35 cellular contexts compared by ENCODE assay signal in genomic region chr5:178801021-178801420, GRCh38.
"Had no signal": no experiment of that assay in that cellular context is flagged by ENCODE, and none has a peak within 500 bp of the region (broad histone marks: within the 10 kb centered on the region; RNA-seq: fewer than 3 reads in every experiment).

No MANE protein-coding gene starts in this region.

- H3K36me3 Mint-ChIP-seq: activated CD4-positive, alpha-beta memory T cell treated with anti-CD3 and anti-CD28 coated beads for 36 hours; activated naive CD4-positive, alpha-beta T cell treated with anti-CD3 and anti-CD28 coated beads, Interleukin-2, amount 50 U/mL, for 72 hours; brain had no signal

- ATAC-seq: activated CD8-positive, alpha-beta T cell treated with anti-CD3 and anti-CD28 coated beads for 36 hours; activated naive CD4-positive, alpha-beta T cell treated with anti-CD3 and anti-CD28 coated beads, Interleukin-2, amount 50 U/mL, for 72 hours; activated T-cell treated with anti-CD3 and anti-CD28 coated beads, Interleukin-2, amount 50 U/mL, for 4 hours; activated T-cell treated with anti-CD3 and anti-CD28 coated beads, Interleukin-2, amount 50 U/mL, for 72 hours; activated T-helper 17 cell treated with anti-CD3 and anti-CD28 coated beads, Interleukin-2, amount 50 U/mL, for 72 hours had no signal

- H3K9me3 Mint-ChIP-seq: activated T-helper 17 cell treated with anti-CD3 and anti-CD28 coated beads, Interleukin-2, amount 50 U/mL, for 72 hours; central memory CD8-positive, alpha-beta T cell had no signal

- H3K27ac Mint-ChIP-seq: activated B cell treated with CpG ODN at 0.5 μM for 24 hours; activated CD4-positive, alpha-beta memory T cell treated with anti-CD3 and anti-CD28 coated beads for 36 hours; activated CD4-positive, alpha-beta T cell treated with anti-CD3 and anti-CD28 coated beads, Interleukin-2, amount 10 ng/mL, durations not matched to agents 24 days and 14 days; activated CD8-positive, alpha-beta T cell treated with anti-CD3 and anti-CD28 coated beads for 36 hours; activated naive CD4-positive, alpha-beta T cell treated with anti-CD3 and anti-CD28 coated beads, Interleukin-2, amount 50 U/mL, for 72 hours; activated naive CD8-positive, alpha-beta T cell treated with anti-CD3 and anti-CD28 coated beads for 36 hours; activated T-cell treated with anti-CD3 and anti-CD28 coated beads, Interleukin-2, amount 50 U/mL, for 72 hours; activated T-helper 1 cell treated with anti-CD3 and anti-CD28 coated beads, Interleukin-12 subunit alpha, Interleukin-12 subunit beta, Interleukin-2, Interleukin-4 antibody, amounts not matched to agents 30 ng/mL and 10 ng/mL and 1 ng/mL, durations not matched to agents 14 hours and 24 hours and 36 hours; activated T-helper 17 cell treated with anti-CD3 and anti-CD28 coated beads, Interleukin-2, amount 50 U/mL, for 72 hours; brain; T-helper 1 cell treated with Interleukin-12 subunit alpha and Interleukin-12 subunit beta and Interleukin-4 antibody, amounts not matched to agents 30 μg/mL and 1 μg/mL, for 36 hours; T-helper 2 cell treated with Interferon-gamma antibody and Interleukin-4, amounts not matched to agents 5 μg/mL and 100 μg/mL, for 36 hours had no signal

- H3K4me3 Mint-ChIP-seq: activated B cell treated with CpG ODN at 0.5 μM for 24 hours; activated CD4-positive, alpha-beta memory T cell treated with anti-CD3 and anti-CD28 coated beads for 36 hours; activated CD4-positive, alpha-beta T cell treated with anti-CD3 and anti-CD28 coated beads, Interleukin-2, amount 10 ng/mL, durations not matched to agents 24 days and 14 days; activated CD8-positive, alpha-beta T cell treated with anti-CD3 and anti-CD28 coated beads for 36 hours; activated naive CD8-positive, alpha-beta T cell treated with anti-CD3 and anti-CD28 coated beads for 36 hours; activated T-cell treated with anti-CD3 and anti-CD28 coated beads, Interleukin-2, amount 50 U/mL, for 4 hours; activated T-cell treated with anti-CD3 and anti-CD28 coated beads, Interleukin-2, amount 50 U/mL, for 72 hours; activated T-helper 1 cell treated with anti-CD3 and anti-CD28 coated beads, Interleukin-12 subunit alpha, Interleukin-12 subunit beta, Interleukin-2, Interleukin-4 antibody, amounts not matched to agents 30 ng/mL and 10 ng/mL and 1 ng/mL, durations not matched to agents 14 hours and 24 hours and 36 hours; activated T-helper 17 cell treated with anti-CD3 and anti-CD28 coated beads, Interleukin-2, amount 50 U/mL, for 72 hours; brain; central memory CD8-positive, alpha-beta T cell; T-helper 1 cell treated with Interleukin-12 subunit alpha and Interleukin-12 subunit beta and Interleukin-4 antibody, amounts not matched to agents 30 μg/mL and 1 μg/mL, for 36 hours; T-helper 2 cell treated with Interferon-gamma antibody and Interleukin-4, amounts not matched to agents 5 μg/mL and 100 μg/mL, for 36 hours had no signal

- H3K27ac ChIP-seq: adrenal gland, ascending aorta, cardiac muscle cell, VCaP had no signal

- DNase-seq: activated B cell treated with CpG ODN at 0.5 μM for 24 hours; activated CD4-positive, alpha-beta memory T cell treated with anti-CD3 and anti-CD28 coated beads for 36 hours; activated CD4-positive, alpha-beta T cell treated with anti-CD3 and anti-CD28 coated beads for 4 hours; activated CD4-positive, alpha-beta T cell treated with anti-CD3 and anti-CD28 coated beads, Interleukin-2, amount 10 ng/mL, durations not matched to agents 24 days and 14 days; activated CD4-positive, alpha-beta T cell treated with anti-CD3 and anti-CD28 coated beads, Interleukin-2, amount 50 U/mL, for 1 hour; activated CD4-positive, alpha-beta T cell treated with anti-CD3 and anti-CD28 coated beads, Interleukin-2, amount 50 U/mL, for 4 hours; activated CD4-positive, CD25-positive, alpha-beta regulatory T cell treated with anti-CD3 and anti-CD28 coated beads, Interleukin-2, amount 50 U/mL, for 72 hours; activated CD8-positive, alpha-beta memory T cell treated with anti-CD3 and anti-CD28 coated beads, Interleukin-2, amount 50 U/mL, for 4 hours; activated CD8-positive, alpha-beta T cell treated with anti-CD3 and anti-CD28 coated beads for 36 hours; activated gamma-delta T cell; activated naive CD4-positive, alpha-beta T cell treated with anti-CD3 and anti-CD28 coated beads, Interleukin-2, amount 50 U/mL, for 16 hours; activated naive CD4-positive, alpha-beta T cell treated with Interleukin-2 at 50 U/mL for 16 hours; activated naive CD8-positive, alpha-beta T cell treated with anti-CD3 and anti-CD28 coated beads for 36 hours; activated T-cell treated with anti-CD3 and anti-CD28 coated beads for 4 hours; activated T-cell treated with anti-CD3 and anti-CD28 coated beads, Interleukin-2, amount 50 U/mL, for 1 hour; activated T-cell treated with anti-CD3 and anti-CD28 coated beads, Interleukin-2, amount 50 U/mL, for 4 hours; activated T-cell treated with anti-CD3 and anti-CD28 coated beads, Interleukin-2, amount 50 U/mL, for 72 hours; adrenal gland; amniotic stem cell; caudate nucleus; cerebellar nuclear complex; SW 1271; T-helper 1 cell; T-helper 2 cell; T-helper 9 cell had no signal

- H3K27me3 Mint-ChIP-seq: activated CD4-positive, alpha-beta T cell treated with anti-CD3 and anti-CD28 coated beads, Interleukin-2, amount 10 ng/mL, durations not matched to agents 24 days and 14 days had no signal

- H3K4me1 Mint-ChIP-seq: activated B cell treated with CpG ODN at 0.5 μM for 24 hours; activated CD4-positive, alpha-beta T cell treated with anti-CD3 and anti-CD28 coated beads, Interleukin-2, amount 10 ng/mL, durations not matched to agents 24 days and 14 days; activated naive CD8-positive, alpha-beta T cell treated with anti-CD3 and anti-CD28 coated beads for 36 hours; activated T-helper 17 cell treated with anti-CD3 and anti-CD28 coated beads, Interleukin-2, amount 50 U/mL, for 72 hours; brain; central memory CD8-positive, alpha-beta T cell had no signal

- H3K4me3 ChIP-seq: adrenal gland, ascending aorta, cardiac muscle cell had no signal
